ENCODE assay signal across 8 cellular contexts in genomic region chr10:13527864-13528137, GRCh38. TPM values are rescaled to one million over a fixed set of nuclear protein-coding genes. Genes with fewer than 3 reads are reported as not detected.
DNase-seq lines count a peak whose midpoint lies in the region; ATAC-seq and TF ChIP-seq lines count a peak whose summit lies in the region.

No MANE protein-coding gene starts in this region.

- H3K36me3 ChIP-seq in heart left ventricle (peaks cover 0 to 14% (median 0%) of the 10 kb centered on the region in 9 donors), mucosa of descending colon (ENCODE audit: low read depth) (no peaks in the 10 kb centered on the region), uterus (no peaks in the 10 kb centered on the region)

- H3K27ac ChIP-seq in heart left ventricle = peak overlapping the region; percentile 42 to 82 (median 68)
- peak overlapping the region; percentile 79 to 90 for H3K27ac ChIP-seq in uterus

- TF ChIP-seq POLR2A in heart left ventricle (IDR thresholded peaks at IDR 0.05) (no peak), uterus (IDR thresholded peaks at IDR 0.05) (no peak)

- H3K4me3 ChIP-seq in heart left ventricle (peak overlapping the region; percentile 44 to 84 (median 70)), mucosa of descending colon (peak overlapping the region; percentile 56), uterus (peak overlapping the region; percentile 55 to 60)

- DNase-seq in heart left ventricle = no peak
- no peak for DNase-seq in Right ventricle myocardium superior
- DNase-seq in cerebellar cortex (ENCODE audit: low spot score) = peak; percentile 42
- no peak for DNase-seq in mucosa of descending colon
- DNase-seq in uterus = no peak
- DNase-seq in glomerular visceral epithelial cell (ENCODE audit: extremely low spot score) = no peak
- DNase-seq in NCI-H1092 treated with DMSO at 0.1 percent for 48 hours (lab: John Stamatoyannopoulos, UW) = no peak

- H3K27me3 ChIP-seq in heart left ventricle (peaks cover 0 to 28% (median 0%) of the 10 kb centered on the region in 9 donors), uterus (no peaks in the 10 kb centered on the region)

- intact Hi-C loops in heart left ventricle (cut with DNase I) (loop anchor here in 6 of 10 donors (5.0 to 10.0 kb wide), 3 partner anchors 153 to 363 kb away; partner anchors contain the start of gene MCM10 (in 2 of the 6)), Right ventricle myocardium superior (cut with DNase I) (no loop called here), mucosa of descending colon (cut with DNase I, micrococcal nuclease) (no loop called here), uterus (cut with DNase I; ENCODE audit: low total_unique reads) (no loop called here)

- no peak for TF ChIP-seq CTCF in heart left ventricle (IDR thresholded peaks at IDR 0.05)
- no peak for TF ChIP-seq CTCF in mucosa of descending colon (IDR thresholded peaks at IDR 0.05)
- no peak for TF ChIP-seq CTCF in uterus (IDR thresholded peaks at IDR 0.05)

- H3K9me3 ChIP-seq in heart left ventricle = no peaks in the 10 kb centered on the region
- no peaks in the 10 kb centered on the region for H3K9me3 ChIP-seq in mucosa of descending colon
- no peaks in the 10 kb centered on the region for H3K9me3 ChIP-seq in uterus

- no peak for ATAC-seq in heart left ventricle
- ATAC-seq in Right ventricle myocardium superior (ENCODE audit: poor library complexity) = no peak
- ATAC-seq in mucosa of descending colon = no peak
- ATAC-seq in HG02759 (IDR thresholded peaks at IDR 0.05; ENCODE audit: unreplicated experiment) = no peak

- WGBS in heart left ventricle, 4 donors = 6 to 10% (median 7%) methylated on average over 6 of the region's 6 CpGs

- peaks cover 0 to 24% (median 15%) of the 10 kb centered on the region in 12 donors for H3K4me1 ChIP-seq in heart left ventricle
- peaks cover 13% of the 10 kb centered on the region for H3K4me1 ChIP-seq in mucosa of descending colon (ENCODE audit: low read depth)
- peaks cover 0 to 5% of the 10 kb centered on the region in 2 donors for H3K4me1 ChIP-seq in uterus

RNA-seq across cellular contexts. Expression of gene BEND7, which starts 1.0 kb away (rescaled TPM):
- total RNA-seq in heart left ventricle (10 to 100 TPM in 8 of 9 donors, 1 to 10 TPM in 1; 9.5 to 30.5 (median 13.0) TPM), Right ventricle myocardium superior (18.5 TPM), mucosa of descending colon (10 to 100 TPM; 17.1 to 33.4 (median 28.7) TPM), uterus (10 to 100 TPM in 2 of 4 donors, 1 to 10 TPM in 2; 3.3 to 32.7 (median 11.9) TPM)
- polyA plus RNA-seq in heart left ventricle = 1 to 10 TPM; 5.5 to 9.2 TPM

RNA-seq across cellular contexts. Expression of gene PRPF18, which starts 59.0 kb away (rescaled TPM):
- total RNA-seq in heart left ventricle (10 to 100 TPM; 12.3 to 16.3 (median 14.7) TPM), Right ventricle myocardium superior (14.9 TPM), mucosa of descending colon (10 to 100 TPM; 20.8 to 26.1 (median 25.9) TPM), uterus (10 to 100 TPM in 3 of 4 donors, 1 to 10 TPM in 1; 5.6 to 61.4 (median 22.5) TPM)
- 10 to 100 TPM in 1 of 2 donors, 1 to 10 TPM in 1; 8.9 to 19.1 TPM for polyA plus RNA-seq in heart left ventricle

Comparison
In these comparisons a context has a peak if more than half of its experiments do, and no peak if none do; other contexts are left out.
1. intact Hi-C loops: an anchor here in heart left ventricle (5.0 to 10.0 kb wide); none called in Right ventricle myocardium superior, mucosa of descending colon and uterus.